Comparison of ENCODE assay signal across 14 cellular contexts in genomic region chr7:83060218-83060617, GRCh38.
DNase-seq lines count a peak whose midpoint lies in the region; ATAC-seq and TF ChIP-seq lines count a peak whose summit lies in the region.
"Had no signal": no experiment of that assay in that cellular context is flagged by ENCODE, and none has a peak within 500 bp of the region (broad histone marks: within the 10 kb centered on the region; RNA-seq: fewer than 3 reads in every experiment).

No MANE protein-coding gene starts in this region.

- no peak overlapping the region for H3K27ac ChIP-seq in HEK293 (ENCODE audit: extremely low read depth, low read depth, low read length)
- H3K27ac ChIP-seq: BLaER1, suprapubic skin had no signal

- DNase-seq in NCI-H2107 treated with DMSO at 0.1 percent for 48 hours (lab: John Stamatoyannopoulos, UW; ENCODE audit: unreplicated experiment): peak; percentile 68
- peak; percentile 96 for DNase-seq in SHP77 treated with DMSO at 0.1 percent for 48 hours (lab: John Stamatoyannopoulos, UW)
- peak; percentile 59 for DNase-seq in left lobe of liver (ENCODE audit: low spot score)
- no peak for DNase-seq in GM19240 (ENCODE audit: insufficient read length, low spot score)
- DNase-seq: activated CD8-positive, alpha-beta memory T cell treated with anti-CD3 and anti-CD28 coated beads, Interleukin-2, amount 10 ng/mL, durations not matched to agents 7 days and 5 days; activated naive CD4-positive, alpha-beta T cell treated with anti-CD3 and anti-CD28 coated beads, Interleukin-2, amount 50 U/mL, for 16 hours; HFFc6 had no signal

- POLR2A ChIA-PET in HEK293 (lab: Yijun Ruan, JAX): no interaction called here

- no peaks in the 10 kb centered on the region for H3K4me1 ChIP-seq in HEK293 (ENCODE audit: control insufficient read depth, insufficient read depth, low read length)
- H3K4me1 ChIP-seq: BLaER1, suprapubic skin had no signal

- no peaks in the 10 kb centered on the region for H3K36me3 ChIP-seq in HEK293 (ENCODE audit: control insufficient read depth in 2 of 2, insufficient read depth in 1 of 2, low read length in 2 of 2)
- H3K36me3 ChIP-seq: BLaER1, suprapubic skin had no signal

- no peak overlapping the region for H3K4me3 ChIP-seq in HEK293 (ENCODE audit: low read depth, low read length)
- H3K4me3 ChIP-seq: BLaER1, smooth muscle cell, suprapubic skin had no signal

- H3K9me3 ChIP-seq in HEK293 (ENCODE audit: control insufficient read depth, insufficient read depth, low read depth, low read length): no peaks in the 10 kb centered on the region
- H3K9me3 ChIP-seq: BLaER1, suprapubic skin had no signal

- no peak for TF ChIP-seq CTCF in HEK293 (tag by site-specific recombination; IDR thresholded peaks at IDR 0.05)

- ATAC-seq in left lobe of liver: peak; percentile 92
- no peak for ATAC-seq in GM21526 (IDR thresholded peaks at IDR 0.05; ENCODE audit: low FRiP score, unreplicated experiment)
- ATAC-seq in esophagus mucosa: no peak
- ATAC-seq in HG03520 (IDR thresholded peaks at IDR 0.05; ENCODE audit: unreplicated experiment): no peak
- ATAC-seq: activated CD8-positive, alpha-beta memory T cell treated with anti-CD3 and anti-CD28 coated beads, Interleukin-2, amount 10 ng/mL, durations not matched to agents 7 days and 5 days had no signal

- CTCF ChIA-PET in HEK293 (lab: Yijun Ruan, JAX): no interaction called here

TF ChIP-seq in HEK293, 187 proteins besides CTCF, POLR2A, EP300 and RAD21:
- TF ChIP-seq ZBTB21 (tag by site-specific recombination; IDR thresholded peaks at IDR 0.05) (peak; percentile 61), ZNF629 (tag by site-specific recombination; IDR thresholded peaks at IDR 0.05) (peak; percentile 54), ATF2 (tag by site-specific recombination; IDR thresholded peaks at IDR 0.05; ENCODE audit: low read depth) (peak; percentile 47; the same call in 1 of the 2 replicates), ZNF10 (tag by site-specific recombination; IDR thresholded peaks at IDR 0.05) (peak; percentile 13; the same call in 1 of the 2 replicates), ZNF394 (tag by site-specific recombination; IDR thresholded peaks at IDR 0.05; ENCODE audit: borderline replicate concordance) (no peak), ZBTB49 (tag by site-specific recombination; IDR thresholded peaks at IDR 0.05; ENCODE audit: low read depth) (no peak)
